ENCODE assay signal across 19 cellular contexts in the genomic region with DNA sequence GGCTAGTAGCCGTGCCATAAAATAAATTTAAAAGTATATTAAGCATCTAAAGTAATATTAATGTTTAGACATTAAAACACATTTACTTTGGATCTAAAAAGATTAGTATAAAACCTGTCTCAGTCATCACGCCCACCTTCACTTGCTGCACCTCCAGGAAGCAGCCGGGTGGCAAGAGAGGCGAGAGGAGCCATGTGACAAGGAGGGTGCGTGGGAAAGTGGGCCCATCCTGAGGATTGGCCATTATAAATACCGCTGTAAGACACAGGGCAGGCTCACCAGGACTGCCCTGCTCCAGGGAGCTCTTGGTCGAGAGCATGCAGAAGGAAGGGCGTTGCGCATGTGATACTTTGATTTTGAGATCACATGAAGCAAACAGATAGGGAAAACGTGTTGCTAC. TPM values are rescaled to one million over a fixed set of nuclear protein-coding genes. Genes with fewer than 3 reads are reported as not detected.
DNase-seq lines count a peak whose midpoint lies in the region; ATAC-seq and TF ChIP-seq lines count a peak whose summit lies in the region.
"Had no signal": no experiment of that assay in that cellular context is flagged by ENCODE, and none has a peak within 500 bp of the region (broad histone marks: within the 10 kb centered on the region; RNA-seq: fewer than 3 reads in every experiment).

No MANE protein-coding gene starts in this region.

- no peak for ATAC-seq in CD4-positive, alpha-beta T cell (ENCODE audit: poor library complexity)
- ATAC-seq: CD8-positive, alpha-beta T cell; GM12878 had no signal

- DNase-seq in esophagus muscularis mucosa (ENCODE audit: extremely low spot score), result peak; percentile 90
- no peak for DNase-seq in progenitor cell of endocrine pancreas (ENCODE audit: low spot score, unreplicated experiment)
- no peak for DNase-seq in GM10248 (ENCODE audit: extremely low spot score)
- no peak for DNase-seq in CD4-positive, alpha-beta T cell
- DNase-seq in PC-9, result no peak
- DNase-seq: 8988T; ACHN; BE2C; C1 segment of cervical spinal cord; Caco-2; Calu3; CD4-positive, CD25-positive, alpha-beta regulatory T cell; CD8-positive, alpha-beta T cell; DMS79 treated with DMSO at 0.1 percent for 48 hours; GF-D8 had no signal

- H3K9me3 ChIP-seq in esophagus muscularis mucosa (peaks cover 0 to 5% (median 0%) of the 10 kb centered on the region in 4 donors), PC-9 (ENCODE audit: insufficient read depth, low read depth) (no peaks in the 10 kb centered on the region; the same call in 1 of the 2 replicates)
- H3K9me3 ChIP-seq in CD4-positive, alpha-beta T cell (ENCODE audit: control insufficient read depth, low read length), result no peaks in the 10 kb centered on the region
- H3K9me3 ChIP-seq: BE2C, Caco-2 had no signal

- H3K4me2 ChIP-seq in PC-9, result no peak overlapping the region
- H3K4me2 ChIP-seq: BLaER1 had no signal

- H3K4me3 ChIP-seq in esophagus muscularis mucosa (no peak overlapping the region), PC-9 (no peak overlapping the region)
- H3K4me3 ChIP-seq: BLaER1, GM12878 had no signal

- no peaks in the 10 kb centered on the region for H3K4me1 ChIP-seq in esophagus muscularis mucosa
- peaks cover 11% of the 10 kb centered on the region; the same call in 1 of the 2 replicates for H3K4me1 ChIP-seq in PC-9 (replicated peaks; ENCODE audit: insufficient read depth)
- H3K4me1 ChIP-seq: BE2C, Caco-2 had no signal

- TF ChIP-seq CTCF in esophagus muscularis mucosa (IDR thresholded peaks at IDR 0.05), result no peak
- no peak for TF ChIP-seq CTCF in progenitor cell of endocrine pancreas (IDR thresholded peaks at IDR 0.05; ENCODE audit: unreplicated experiment)
- TF ChIP-seq CTCF in GM10248 (IDR thresholded peaks at IDR 0.05; ENCODE audit: control extremely low read depth, extremely low read depth, low read depth, missing control alignments), result no peak
- TF ChIP-seq CTCF in CD4-positive, alpha-beta T cell (IDR thresholded peaks at IDR 0.05), result no peak
- no peak for TF ChIP-seq CTCF in PC-9 (conservative IDR thresholded peaks at IDR 0.05)

- POLR2A ChIA-PET in GM10248 (lab: Yijun Ruan, JAX), result no interaction called here
- POLR2A ChIA-PET in CD4-positive, alpha-beta T cell (lab: Charles Lee), result no interaction called here
- POLR2A ChIA-PET in PC-9 (lab: Charles Lee; ENCODE audit: unreplicated experiment), result no interaction called here

- H3K36me3 ChIP-seq in esophagus muscularis mucosa (no peaks in the 10 kb centered on the region), PC-9 (ENCODE audit: low read depth) (no peaks in the 10 kb centered on the region)
- H3K36me3 ChIP-seq: BE2C, BLaER1 had no signal

- peaks cover 7% of the 10 kb centered on the region for H3K9me3 Mint-ChIP-seq in progenitor cell of endocrine pancreas (ENCODE audit: low read depth)
- no peaks in the 10 kb centered on the region for H3K9me3 Mint-ChIP-seq in CD4-positive, alpha-beta T cell

- no peaks in the 10 kb centered on the region for H3K4me1 Mint-ChIP-seq in progenitor cell of endocrine pancreas (ENCODE audit: low read depth)
- peaks cover 10% of the 10 kb centered on the region for H3K4me1 Mint-ChIP-seq in CD4-positive, alpha-beta T cell (ENCODE audit: low read depth)
- H3K4me1 Mint-ChIP-seq: CD14-positive monocyte had no signal

- H3F3A ChIP-seq in PC-9 (ENCODE audit: insufficient read depth, low read depth), result peaks cover 6% of the 10 kb centered on the region; the same call in 1 of the 2 replicates

- no peak for TF ChIP-seq POLR2A in esophagus muscularis mucosa (IDR thresholded peaks at IDR 0.05; ENCODE audit: low read depth)

- no peaks in the 10 kb centered on the region for H3K36me3 Mint-ChIP-seq in progenitor cell of endocrine pancreas (ENCODE audit: insufficient read depth)
- H3K36me3 Mint-ChIP-seq in CD4-positive, alpha-beta T cell (ENCODE audit: low read depth), result no peaks in the 10 kb centered on the region
- H3K36me3 Mint-ChIP-seq: CD14-positive monocyte; CD4-positive, CD25-positive, alpha-beta regulatory T cell; CD8-positive, alpha-beta T cell had no signal

- peaks cover 7% of the 10 kb centered on the region for H3K27me3 Mint-ChIP-seq in progenitor cell of endocrine pancreas
- H3K27me3 Mint-ChIP-seq in CD4-positive, alpha-beta T cell, result peaks cover 18% of the 10 kb centered on the region

- 68% methylated on average over 10 of the region's 10 CpGs for WGBS in esophagus muscularis mucosa

- H3K9me2 ChIP-seq in PC-9 (ENCODE audit: insufficient read depth), result no peaks in the 10 kb centered on the region

- no peaks in the 10 kb centered on the region for H3K79me2 ChIP-seq in PC-9 (ENCODE audit: low read depth)

- CTCF ChIA-PET in GM10248 (lab: Yijun Ruan, JAX) (no interaction called here), PC-9 (lab: Charles Lee) (no interaction called here)
- CTCF ChIA-PET in CD4-positive, alpha-beta T cell (lab: Charles Lee), result no interaction called here

- no peak for TF ChIP-seq EP300 in esophagus muscularis mucosa (IDR thresholded peaks at IDR 0.05)

- H3K4me3 Mint-ChIP-seq in progenitor cell of endocrine pancreas (ENCODE audit: low read depth), result no peak overlapping the region
- H3K4me3 Mint-ChIP-seq in CD4-positive, alpha-beta T cell, result no peak overlapping the region
- H3K4me3 Mint-ChIP-seq: CD14-positive monocyte; CD4-positive, CD25-positive, alpha-beta regulatory T cell; CD8-positive, alpha-beta T cell had no signal

- no peak overlapping the region for H2AFZ ChIP-seq in PC-9

- H4K20me1 ChIP-seq in PC-9 (ENCODE audit: insufficient read depth), result no peaks in the 10 kb centered on the region
- H4K20me1 ChIP-seq: BLaER1 had no signal

- no TSS peak for BruUV-seq in PC-9 (replicated peaks; lab: Mats Ljungman, UMichigan)

- H3K27ac ChIP-seq in esophagus muscularis mucosa (replicated peaks in 1 of 4) (no peak overlapping the region), PC-9 (no peak overlapping the region)
- H3K27ac ChIP-seq in CD4-positive, alpha-beta T cell (ENCODE audit: low read depth, low read length), result no peak overlapping the region
- H3K27ac ChIP-seq: BLaER1 had no signal

- peak overlapping the region; percentile 7 for H3K27ac Mint-ChIP-seq in progenitor cell of endocrine pancreas
- no peak overlapping the region for H3K27ac Mint-ChIP-seq in CD4-positive, alpha-beta T cell
- H3K27ac Mint-ChIP-seq: CD14-positive monocyte; CD8-positive, alpha-beta T cell had no signal

- peaks cover 0 to 6% (median 0%) of the 10 kb centered on the region in 4 donors for H3K27me3 ChIP-seq in esophagus muscularis mucosa
- H3K27me3 ChIP-seq in CD4-positive, alpha-beta T cell (ENCODE audit: control insufficient read depth, insufficient read depth, low read length), result peaks cover 4% of the 10 kb centered on the region
- H3K27me3 ChIP-seq in PC-9 (ENCODE audit: insufficient read depth, low read depth), result peaks cover 8% of the 10 kb centered on the region; the same call in 1 of the 2 replicates
- H3K27me3 ChIP-seq: BE2C, BLaER1 had no signal

- intact Hi-C loops in esophagus muscularis mucosa (cut with DNase I), result no loop called here
- intact Hi-C loops in CD4-positive, alpha-beta T cell (cut with DNase I, micrococcal nuclease), result no loop called here
- intact Hi-C loops in PC-9 (cut with micrococcal nuclease; ENCODE audit: unreplicated experiment), result no loop called here

RNA-seq across cellular contexts. Expression of a gene that starts 34.4 kb away (rescaled TPM):
- total RNA-seq in esophagus muscularis mucosa, result 10 to 100 TPM in 1 of 4 donors, 1 to 10 TPM in 2, not detected in 1; 1.7 to 11.9 (median 2.3) TPM
- 0.22 and 0.42 TPM in 2 replicates for total RNA-seq in progenitor cell of endocrine pancreas
- total RNA-seq in CD4-positive, alpha-beta T cell, result not detected
- not detected in 2 replicates for total RNA-seq in PC-9 (2021)
- total RNA-seq: A673; Caco-2; Calu3; CD4-positive, CD25-positive, alpha-beta regulatory T cell; GM12878 had no signal

RNA-seq across cellular contexts. Expression of a gene that starts 57.6 kb away (rescaled TPM):
- 10 to 100 TPM; 54.0 to 81.5 (median 73.8) TPM for total RNA-seq in esophagus muscularis mucosa
- total RNA-seq in progenitor cell of endocrine pancreas, result 111 and 118 TPM in 2 replicates
- 10 to 100 TPM; 89.7 to 93.2 TPM for total RNA-seq in CD4-positive, alpha-beta T cell
- total RNA-seq in PC-9 (2021), result 115 and 116 TPM in 2 replicates

RNA-seq across cellular contexts. Expression of a gene that starts 58.5 kb away (rescaled TPM):
- total RNA-seq in esophagus muscularis mucosa (10 to 100 TPM; 15.7 to 20.3 (median 18.2) TPM), progenitor cell of endocrine pancreas (120 and 129 TPM in 2 replicates), PC-9 (2021) (84.7 and 102 TPM in 2 replicates)
- total RNA-seq in CD4-positive, alpha-beta T cell, result 10 to 100 TPM; 59.7 to 61.9 TPM
